ENCODE assay signal across 8 cellular contexts in the genomic region with DNA sequence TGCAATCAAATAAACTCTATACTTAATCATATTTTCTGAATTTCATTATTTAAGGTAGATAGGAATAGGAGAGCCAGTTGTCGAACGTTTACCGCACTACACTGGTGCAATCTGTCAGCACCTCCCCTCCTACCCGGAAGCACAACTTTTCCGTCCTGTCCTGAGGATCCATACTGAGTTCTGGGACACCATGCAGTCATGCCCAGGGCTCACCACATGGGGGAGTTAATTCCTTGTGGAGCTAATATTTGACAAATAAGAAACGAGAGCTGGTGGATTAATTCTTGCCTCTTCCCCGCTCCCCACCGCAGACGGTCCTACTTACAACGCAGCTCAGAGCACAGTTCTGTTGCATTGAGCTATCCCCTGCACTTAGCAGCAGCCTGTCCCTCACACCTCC.
A peak's percentile ranks its signal among the peaks of the same experiment; 100 is the strongest.
DNase-seq lines count a peak whose midpoint lies in the region; ATAC-seq and TF ChIP-seq lines count a peak whose summit lies in the region.

No MANE protein-coding gene starts in this region.

- H3K56ac ChIP-seq in mesendoderm (ENCODE audit: low read length) = peak overlapping the region; percentile 85

- WGBS in mesendoderm (ENCODE audit: extremely low coverage, insufficient coverage, low lambda C conversion rate) = no CpG with 5 or more reads among the region's 10 CpGs

- H4K5ac ChIP-seq in mesendoderm (ENCODE audit: low read length) = no peak overlapping the region

- TF ChIP-seq CTCF in DOHH2 (IDR thresholded peaks at IDR 0.05; ENCODE audit: low read depth, low read length, poor library complexity, severe bottlenecking) (peak; percentile 43), LNCAP (IDR thresholded peaks at IDR 0.05) (peak; percentile 45), cardiac fibroblast (IDR thresholded peaks at IDR 0.05; ENCODE audit: low read depth, low read length) (peak; percentile 10)

- H3K9me2 ChIP-seq in DOHH2 (replicated peaks; ENCODE audit: control insufficient read depth, low read length) = no peaks in the 10 kb centered on the region

- H3K27ac ChIP-seq in DOHH2 (ENCODE audit: low read depth, low read length) (no peak overlapping the region), mesendoderm (ENCODE audit: low read depth, low read length) (no peak overlapping the region)

- H2AK5ac ChIP-seq in mesendoderm (ENCODE audit: low read length) = peak overlapping the region; percentile 52

- H3K27me3 ChIP-seq in DOHH2 (ENCODE audit: control insufficient read depth, low read length) (no peaks in the 10 kb centered on the region), mesendoderm (ENCODE audit: insufficient read depth, low read length, poor library complexity) (no peaks in the 10 kb centered on the region)

- H4K8ac ChIP-seq in mesendoderm (ENCODE audit: low read depth, low read length) = no peak overlapping the region

- H2BK120ac ChIP-seq in mesendoderm (ENCODE audit: low read depth, low read length) = no peak overlapping the region

- H3K4ac ChIP-seq in mesendoderm (ENCODE audit: low read depth, low read length) = peak overlapping the region; percentile 44

- H2BK15ac ChIP-seq in mesendoderm (replicated peaks; ENCODE audit: low read depth) = no peak overlapping the region

- H2BK5ac ChIP-seq in mesendoderm (ENCODE audit: low read length) = peak overlapping the region; percentile 92

- H3K4me1 ChIP-seq in DOHH2 (ENCODE audit: control insufficient read depth, low read length) (no peaks in the 10 kb centered on the region), mesendoderm (ENCODE audit: control insufficient read depth, low read depth, low read length) (peaks cover 20% of the 10 kb centered on the region)

- H3K9me3 ChIP-seq in DOHH2 (ENCODE audit: control insufficient read depth, insufficient read depth, low read length) = no peaks in the 10 kb centered on the region

- no peak overlapping the region for H3K23ac ChIP-seq in mesendoderm (ENCODE audit: low read length)

- no peak for ATAC-seq in HG03442 (IDR thresholded peaks at IDR 0.05; ENCODE audit: unreplicated experiment)

- peak overlapping the region; percentile 46 for H3K9ac ChIP-seq in mesendoderm (ENCODE audit: low read length)

- H3K79me1 ChIP-seq in mesendoderm (ENCODE audit: low read length) = no peaks in the 10 kb centered on the region

- H3K36me3 ChIP-seq in DOHH2 (ENCODE audit: control insufficient read depth, low read length) (no peaks in the 10 kb centered on the region), mesendoderm (ENCODE audit: control insufficient read depth, insufficient read depth, low read length) (no peaks in the 10 kb centered on the region)

- DNase-seq in cardiac fibroblast (ENCODE audit: low read depth in 2 of 2) (peak in 1 of 2 donors; percentile 2), mesendoderm (peak; percentile 81), KG1 (lab: John Stamatoyannopoulos, UW) (no peak), putamen (ENCODE audit: low spot score) (no peak)
- no peak for DNase-seq in activated CD4-positive, alpha-beta T cell treated with anti-CD3 and anti-CD28 coated beads, Interleukin-2, amount 50 U/mL, for 4 hours

- no peak overlapping the region for H3K4me3 ChIP-seq in DOHH2 (ENCODE audit: low read length)
- no peak overlapping the region for H3K4me3 ChIP-seq in cardiac fibroblast (replicated peaks in 1 of 2; ENCODE audit: low read depth in 2 of 2, low read length in 2 of 2)
- H3K4me3 ChIP-seq in mesendoderm (ENCODE audit: low read length) = no peak overlapping the region

- no peaks in the 10 kb centered on the region for H3K79me2 ChIP-seq in DOHH2 (ENCODE audit: control insufficient read depth, low read length)
- no peaks in the 10 kb centered on the region for H3K79me2 ChIP-seq in mesendoderm (ENCODE audit: control insufficient read depth, insufficient read depth, low read length)

- H3K4me2 ChIP-seq in DOHH2 (ENCODE audit: low read length) = no peak overlapping the region
- no peak overlapping the region for H3K4me2 ChIP-seq in mesendoderm (ENCODE audit: low read length)

- no peak overlapping the region for H3K18ac ChIP-seq in mesendoderm (ENCODE audit: low read length)

- no peaks in the 10 kb centered on the region for H4K20me1 ChIP-seq in DOHH2 (ENCODE audit: control insufficient read depth, insufficient read depth, low read depth, low read length)

- no peaks in the 10 kb centered on the region for H3F3A ChIP-seq in DOHH2 (ENCODE audit: control insufficient read depth, insufficient read depth)
